1 cellular context compared by ENCODE assay signal in genomic region chr20:33672426-33673114, GRCh38.
TF ChIP-seq lines count a peak whose summit lies in the region.

No MANE protein-coding gene starts in this region.

TF ChIP-seq in HepG2, 621 proteins besides CTCF, POLR2A, EP300 and RAD21 (continued from another document and continues in another):
- TF ChIP-seq ZNF280B (CRISPR knock-in tag; IDR thresholded peaks at IDR 0.05; ENCODE audit: borderline replicate concordance) (peak; percentile 73; the same call in 1 of the 2 replicates), ZNF350 (CRISPR knock-in tag; IDR thresholded peaks at IDR 0.05; ENCODE audit: borderline replicate concordance, low read depth) (peak; percentile 59; the same call in 1 of the 2 replicates), ZNF12 (CRISPR knock-in tag; IDR thresholded peaks at IDR 0.05) (no peak), TCF7 (IDR thresholded peaks at IDR 0.05; ENCODE audit: low read depth) (no peak), ZNF720 (CRISPR knock-in tag; IDR thresholded peaks at IDR 0.05) (no peak), MAFK (conservative IDR thresholded peaks at IDR 0.05 in 1 of 2, IDR thresholded peaks at IDR 0.05 in 1 of 2; ENCODE audit: low read length in 2 of 2) (no peak), ISX (CRISPR knock-in tag; conservative IDR thresholded peaks at IDR 0.05) (no peak), ZNF782 (CRISPR knock-in tag; IDR thresholded peaks at IDR 0.05; ENCODE audit: borderline replicate concordance) (no peak), CENPT (CRISPR knock-in tag; IDR thresholded peaks at IDR 0.05; ENCODE audit: low read depth) (no peak), ZBTB42 (CRISPR knock-in tag; IDR thresholded peaks at IDR 0.05) (no peak), SIX1 (CRISPR knock-in tag; IDR thresholded peaks at IDR 0.05; ENCODE audit: borderline replicate concordance) (no peak), CEBPB (IDR thresholded peaks at IDR 0.05; ENCODE audit: borderline replicate concordance, low read depth, low read length) (no peak), TIGD3 (CRISPR knock-in tag; IDR thresholded peaks at IDR 0.05; ENCODE audit: borderline replicate concordance) (no peak), ZNF768 (CRISPR knock-in tag; IDR thresholded peaks at IDR 0.05) (peak; percentile 99), SAP130 (CRISPR knock-in tag; IDR thresholded peaks at IDR 0.05; ENCODE audit: low read depth) (peak; percentile 4; the same call in 1 of the 2 replicates), HDAC1 (CRISPR knock-in tag; IDR thresholded peaks at IDR 0.05) (no peak; the same call in 1 of the 2 replicates), MAX (IDR thresholded peaks at IDR 0.05) (peak; percentile 15; the same call in 1 of the 2 replicates), HNF1A (IDR thresholded peaks at IDR 0.05; ENCODE audit: low read depth) (no peak), HNF1A (CRISPR knock-in tag; IDR thresholded peaks at IDR 0.05; ENCODE audit: borderline replicate concordance) (peak; percentile 14; the same call in 1 of the 2 replicates), ZNF230 (CRISPR knock-in tag; IDR thresholded peaks at IDR 0.05) (peak; percentile 69), TFAP4 (IDR thresholded peaks at IDR 0.05; ENCODE audit: borderline replicate concordance, low read depth) (peak; percentile 78; the same call in 1 of the 2 replicates), ZBTB3 (CRISPR knock-in tag; IDR thresholded peaks at IDR 0.05; ENCODE audit: borderline replicate concordance, low read depth) (no peak), HNF1B (CRISPR knock-in tag; IDR thresholded peaks at IDR 0.05) (no peak), ZNF7 (CRISPR knock-in tag; IDR thresholded peaks at IDR 0.05) (no peak), ZXDC (CRISPR knock-in tag; IDR thresholded peaks at IDR 0.05) (no peak), TBX2 (CRISPR knock-in tag; IDR thresholded peaks at IDR 0.05; ENCODE audit: borderline replicate concordance) (no peak; the same call in none of the 2 replicates), RBFOX2 (IDR thresholded peaks at IDR 0.05; ENCODE audit: low read depth, low read length) (peak; percentile 43), ZNF747 (CRISPR knock-in tag; IDR thresholded peaks at IDR 0.05; ENCODE audit: borderline replicate concordance) (0 out of 2 replicates have a peak, but pooled peaks have one; percentile 47), TP53 (CRISPR knock-in tag; conservative IDR thresholded peaks at IDR 0.05) (no peak), ZNF816 (CRISPR knock-in tag; IDR thresholded peaks at IDR 0.05; ENCODE audit: borderline replicate concordance) (no peak), ZNF746 (CRISPR knock-in tag; IDR thresholded peaks at IDR 0.05) (0 out of 2 replicates have a peak, but pooled peaks have one; percentile 21), HCFC1 (IDR thresholded peaks at IDR 0.05; ENCODE audit: low read depth, low read length) (0 out of 2 replicates have a peak, but pooled peaks have one; percentile 11), YEATS4 (CRISPR knock-in tag; IDR thresholded peaks at IDR 0.05; ENCODE audit: borderline replicate concordance) (no peak), ZNF564 (CRISPR knock-in tag; IDR thresholded peaks at IDR 0.05) (no peak), ZNF766 (CRISPR knock-in tag; IDR thresholded peaks at IDR 0.05; ENCODE audit: borderline replicate concordance) (0 out of 2 replicates have a peak, but pooled peaks have one; percentile 3), CSRNP1 (CRISPR knock-in tag; IDR thresholded peaks at IDR 0.05) (0 out of 2 replicates have a peak, but pooled peaks have one; percentile 11), TFDP1 (CRISPR knock-in tag; IDR thresholded peaks at IDR 0.05; ENCODE audit: borderline replicate concordance) (no peak), FOXP4 (CRISPR knock-in tag; IDR thresholded peaks at IDR 0.05) (no peak)
